In the genomic region with DNA sequence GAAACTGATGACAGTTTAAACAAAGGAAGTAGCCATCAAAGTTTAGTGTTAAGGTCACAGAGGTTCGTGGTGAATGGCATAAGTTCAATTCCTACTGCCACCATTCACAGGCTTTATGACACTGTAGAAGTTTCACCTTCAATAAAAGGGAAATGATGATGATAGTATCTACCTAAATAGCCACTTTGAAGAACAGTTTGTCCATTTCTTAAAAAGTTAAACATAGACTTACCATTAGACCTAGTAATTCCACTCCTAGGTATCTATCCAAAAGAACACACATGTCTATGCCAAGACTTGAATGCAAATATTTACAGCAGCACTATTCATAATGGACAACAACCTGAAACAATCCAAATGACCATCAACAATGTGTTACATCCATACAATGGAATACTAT, we compare ENCODE assay signal across 34 cellular contexts. TPM values are rescaled to one million over a fixed set of nuclear protein-coding genes. Genes with fewer than 3 reads are reported as not detected.
DNase-seq lines count a peak whose midpoint lies in the region; ATAC-seq, FAIRE-seq and TF ChIP-seq lines count a peak whose summit lies in the region.
"Had no signal": no experiment of that assay in that cellular context is flagged by ENCODE, and none has a peak within 500 bp of the region (broad histone marks: within the 10 kb centered on the region; RNA-seq: fewer than 3 reads in every experiment).

No MANE protein-coding gene starts in this region.

- TF ChIP-seq EP300 in HepG2 (IDR thresholded peaks at IDR 0.05; ENCODE audit: low read depth in 2 of 2, low read length in 2 of 2) (no peak), HepG2 (CRISPR knock-in tag; IDR thresholded peaks at IDR 0.05; ENCODE audit: borderline replicate concordance) (no peak), transverse colon (IDR thresholded peaks at IDR 0.05; ENCODE audit: low read depth) (no peak)

- H3K9me3 ChIP-seq in HepG2 (ENCODE audit: low read length) (no peaks in the 10 kb centered on the region), right lobe of liver (no peaks in the 10 kb centered on the region), transverse colon (no peaks in the 10 kb centered on the region)
- H3K9me3 ChIP-seq: adrenal gland, pancreas, SJSA1, testis had no signal

- peak overlapping the region; percentile 79 for H3K27ac Mint-ChIP-seq in activated CD4-positive, alpha-beta T cell treated with anti-CD3 and anti-CD28 coated beads for 36 hours
- H3K27ac Mint-ChIP-seq in activated T-helper 1 cell treated with anti-CD3 and anti-CD28 coated beads, Interleukin-12 subunit alpha, Interleukin-12 subunit beta, Interleukin-2, Interleukin-4 antibody, amounts not matched to agents 30 ng/mL and 10 ng/mL and 1 ng/mL, durations not matched to agents 14 hours and 24 hours and 36 hours, result peak overlapping the region; percentile 81
- H3K27ac Mint-ChIP-seq: endodermal cell, GM23338 had no signal

- 0 out of 2 replicates have a peak overlapping the region, but pooled peaks have one; percentile 30 for H3K4me2 ChIP-seq in HepG2 (ENCODE audit: low read depth, low read length)
- H3K4me2 ChIP-seq: GM23338 had no signal

- POLR2A ChIA-PET in activated CD4-positive, alpha-beta T cell treated with anti-CD3 and anti-CD28 coated beads for 36 hours (lab: Charles Lee), result interaction anchor here (1.2 kb wide), 1 partner anchor 19 kb away, joined by 7 read pairs; a partner anchor contains a TSS
- POLR2A ChIA-PET in HepG2 (lab: Yijun Ruan, JAX), result interaction anchor here (1.2 to 2.0 kb wide), 2 partner anchors 19 kb away, joined by 7 read pairs; a partner anchor contains a TSS

- H3K36me3 ChIP-seq in HepG2 (replicated peaks in 1 of 2; ENCODE audit: control insufficient read depth in 1 of 2, insufficient read depth in 2 of 2, low read length in 2 of 2), result no peaks in the 10 kb centered on the region
- no peaks in the 10 kb centered on the region for H3K36me3 ChIP-seq in right lobe of liver
- H3K36me3 ChIP-seq in transverse colon, result no peaks in the 10 kb centered on the region
- H3K36me3 ChIP-seq: adrenal gland, MG63, pancreas, SJSA1 had no signal

- CTCF ChIA-PET in activated CD4-positive, alpha-beta T cell treated with anti-CD3 and anti-CD28 coated beads for 36 hours (lab: Charles Lee), result interaction anchor here (1.2 to 6.5 kb wide), 5 partner anchors 16 to 61 kb away, joined by 3 to 182 read pairs (median 8); no protein-coding TSS in a partner anchor
- CTCF ChIA-PET in HepG2 (lab: Yijun Ruan, JAX; ENCODE audit: low intra/inter-chr PET ratio, low total read pairs), result no interaction called here

- H3K4me1 ChIP-seq in HepG2 (ENCODE audit: insufficient read depth, low read length), result peaks cover 38% of the 10 kb centered on the region
- peaks cover 0 to 49% (median 8%) of the 10 kb centered on the region in 4 donors for H3K4me1 ChIP-seq in right lobe of liver
- H3K4me1 ChIP-seq in transverse colon, result peaks cover 0 to 48% (median 18%) of the 10 kb centered on the region in 4 donors
- H3K4me1 ChIP-seq: pancreas, testis had no signal

- H2AFZ ChIP-seq in HepG2 (ENCODE audit: low read length), result no peak overlapping the region
- H2AFZ ChIP-seq: GM23338 had no signal

- H3K4me3 Mint-ChIP-seq in activated CD4-positive, alpha-beta T cell treated with anti-CD3 and anti-CD28 coated beads for 36 hours, result no peak overlapping the region
- H3K4me3 Mint-ChIP-seq in activated T-helper 1 cell treated with anti-CD3 and anti-CD28 coated beads, Interleukin-12 subunit alpha, Interleukin-12 subunit beta, Interleukin-2, Interleukin-4 antibody, amounts not matched to agents 30 ng/mL and 10 ng/mL and 1 ng/mL, durations not matched to agents 14 hours and 24 hours and 36 hours, result peak overlapping the region; percentile 31
- H3K4me3 Mint-ChIP-seq: central memory CD8-positive, alpha-beta T cell; endodermal cell; GM23338; neural crest cell had no signal

- peaks cover 58% of the 10 kb centered on the region for H3K4me1 Mint-ChIP-seq in activated CD4-positive, alpha-beta T cell treated with anti-CD3 and anti-CD28 coated beads for 36 hours
- peaks cover 88% of the 10 kb centered on the region for H3K4me1 Mint-ChIP-seq in activated T-helper 1 cell treated with anti-CD3 and anti-CD28 coated beads, Interleukin-12 subunit alpha, Interleukin-12 subunit beta, Interleukin-2, Interleukin-4 antibody, amounts not matched to agents 30 ng/mL and 10 ng/mL and 1 ng/mL, durations not matched to agents 14 hours and 24 hours and 36 hours (ENCODE audit: low read depth)
- H3K4me1 Mint-ChIP-seq: GM23338 had no signal

- TF ChIP-seq RAD21 in HepG2 (CRISPR knock-in tag; IDR thresholded peaks at IDR 0.05), result no peak

- H3K27me3 ChIP-seq in HepG2 (ENCODE audit: control insufficient read depth in 1 of 2, insufficient read depth in 2 of 2, low read length in 2 of 2), result no peaks in the 10 kb centered on the region
- no peaks in the 10 kb centered on the region for H3K27me3 ChIP-seq in right lobe of liver
- no peaks in the 10 kb centered on the region for H3K27me3 ChIP-seq in transverse colon
- H3K27me3 ChIP-seq: adrenal gland, MG63, pancreas, testis had no signal

- no peak for TF ChIP-seq POLR2A in HepG2 (IDR thresholded peaks at IDR 0.05; ENCODE audit: insufficient read depth in 1 of 2, low read depth in 2 of 2, low read length in 2 of 2)
- no peak for TF ChIP-seq POLR2A in right lobe of liver (IDR thresholded peaks at IDR 0.05)
- TF ChIP-seq POLR2A in transverse colon (IDR thresholded peaks at IDR 0.05), result no peak

- H3K4me3 ChIP-seq in HepG2 (replicated peaks in 1 of 3; ENCODE audit: insufficient read depth in 1 of 3, low read depth in 2 of 3, low read length in 3 of 3) (no peak overlapping the region), right lobe of liver (no peak overlapping the region), transverse colon (no peak overlapping the region)
- H3K4me3 ChIP-seq: adrenal gland, GM23338, K562, MG63, pancreas, SJSA1, testis had no signal

- H3K27ac ChIP-seq in HepG2 (ENCODE audit: extremely low read length, insufficient read depth, low read length) (no peak overlapping the region), right lobe of liver (peak overlapping the region in 1 of 3 donors; percentile 34), transverse colon (peak overlapping the region; percentile 49 to 65 (median 61))
- H3K27ac ChIP-seq: adrenal gland, pancreas, SJSA1, testis had no signal

- intact Hi-C loops in activated CD4-positive, alpha-beta T cell treated with anti-CD3 and anti-CD28 coated beads for 36 hours (cut with DNase I, micrococcal nuclease), result loop anchor here in 1 of 2 experiments (1.0 to 5.0 kb wide), 5 partner anchors 34 to 263 kb away; a partner anchor contains a TSS
- intact Hi-C loops in HepG2 (cut with micrococcal nuclease; ENCODE audit: unreplicated experiment) (no loop called here), right lobe of liver (cut with DNase I) (loop anchor here (5.0 to 10.0 kb wide), 2 partner anchors 50 to 63 kb away; no protein-coding TSS in a partner anchor), transverse colon (cut with DNase I; ENCODE audit: low total_unique reads) (loop anchor here (5.0 kb wide), 1 partner anchor 63 kb away; no protein-coding TSS in a partner anchor)
- intact Hi-C loops in activated T-helper 1 cell treated with anti-CD3 and anti-CD28 coated beads, Interleukin-12 subunit alpha, Interleukin-12 subunit beta, Interleukin-2, Interleukin-4 antibody, amounts not matched to agents 30 ng/mL and 10 ng/mL and 1 ng/mL, durations not matched to agents 14 hours and 24 hours and 36 hours (cut with micrococcal nuclease), result loop anchor here (2.0 kb wide), 1 partner anchor 14 kb away; no protein-coding TSS in a partner anchor

- H3K27me3 Mint-ChIP-seq in activated CD4-positive, alpha-beta T cell treated with anti-CD3 and anti-CD28 coated beads for 36 hours, result no peaks in the 10 kb centered on the region
- H3K27me3 Mint-ChIP-seq in activated T-helper 1 cell treated with anti-CD3 and anti-CD28 coated beads, Interleukin-12 subunit alpha, Interleukin-12 subunit beta, Interleukin-2, Interleukin-4 antibody, amounts not matched to agents 30 ng/mL and 10 ng/mL and 1 ng/mL, durations not matched to agents 14 hours and 24 hours and 36 hours (ENCODE audit: insufficient read depth), result no peaks in the 10 kb centered on the region

- H3K9ac ChIP-seq in HepG2 (ENCODE audit: insufficient read depth, low read depth, low read length), result no peak overlapping the region

- peaks cover 8% of the 10 kb centered on the region for H3K36me3 Mint-ChIP-seq in activated CD4-positive, alpha-beta T cell treated with anti-CD3 and anti-CD28 coated beads for 36 hours (ENCODE audit: low read depth)
- peaks cover 17% of the 10 kb centered on the region for H3K36me3 Mint-ChIP-seq in activated T-helper 1 cell treated with anti-CD3 and anti-CD28 coated beads, Interleukin-12 subunit alpha, Interleukin-12 subunit beta, Interleukin-2, Interleukin-4 antibody, amounts not matched to agents 30 ng/mL and 10 ng/mL and 1 ng/mL, durations not matched to agents 14 hours and 24 hours and 36 hours (ENCODE audit: low read depth)

- DNase-seq in activated CD4-positive, alpha-beta T cell treated with anti-CD3 and anti-CD28 coated beads for 36 hours, result no peak
- DNase-seq in activated CD4-positive, alpha-beta T cell treated with anti-CD3 and anti-CD28 coated beads for 48 hours, result no peak
- no peak for DNase-seq in HepG2 (ENCODE audit: low spot score)
- DNase-seq in right lobe of liver, result no peak
- DNase-seq in activated T-helper 1 cell treated with anti-CD3 and anti-CD28 coated beads, Interleukin-12 subunit alpha, Interleukin-12 subunit beta, Interleukin-2, Interleukin-4 antibody, amounts not matched to agents 30 ng/mL and 10 ng/mL and 1 ng/mL, durations not matched to agents 14 hours and 24 hours and 36 hours (ENCODE audit: low spot score), result no peak
- DNase-seq in transverse colon, result no peak
- DNase-seq in stimulated activated CD4-positive, alpha-beta T cell treated with anti-CD3 and anti-CD28 coated beads, Interleukin-2, amount 100 ng/mL, for 24 hours, result no peak
- DNase-seq: adrenal gland; endodermal cell; mammary epithelial cell; MG63; NCI-H1105 treated with DMSO at 0.1 percent for 48 hours; NCI-H2171 treated with DMSO at 0.1 percent for 48 hours; NCI-H510A; pancreas; stimulated activated naive CD8-positive, alpha-beta T cell treated with anti-CD3 and anti-CD28 coated beads, Interleukin-15, Interleukin-2, amounts not matched to agents 100 U/mL and 50 U/mL, for 24 hours; testis had no signal

- H3K9me3 Mint-ChIP-seq in activated CD4-positive, alpha-beta T cell treated with anti-CD3 and anti-CD28 coated beads for 36 hours (ENCODE audit: low read depth), result peaks cover 6% of the 10 kb centered on the region
- H3K9me3 Mint-ChIP-seq in activated T-helper 1 cell treated with anti-CD3 and anti-CD28 coated beads, Interleukin-12 subunit alpha, Interleukin-12 subunit beta, Interleukin-2, Interleukin-4 antibody, amounts not matched to agents 30 ng/mL and 10 ng/mL and 1 ng/mL, durations not matched to agents 14 hours and 24 hours and 36 hours, result peaks cover 12% of the 10 kb centered on the region
- H3K9me3 Mint-ChIP-seq: endodermal cell, GM23338, neural crest cell had no signal

- 4% methylated on average over 1 of the region's 1 CpG for WGBS in HepG2 (ENCODE audit: low lambda C conversion rate)
- WGBS in right lobe of liver (ENCODE audit: insufficient coverage, low coverage, low lambda C conversion rate, missing lambda C conversion rate), result 5% methylated on average over 1 of the region's 1 CpG
- 25 to 42% methylated on average over 1 of the region's 1 CpG for WGBS in transverse colon (ENCODE audit: low coverage in 1 of 2), 2 donors

- in situ Hi-C loops in HepG2 (cut with HindIII; ENCODE audit: extremely low pct_ligation_motif_present, low pct_unique_long_range_greater_than_20kb), result loop anchor here (5.0 kb wide), 1 partner anchor 58 kb away; no protein-coding TSS in a partner anchor
- in situ Hi-C loops in transverse colon (cut with MboI; ENCODE audit: low pct_ligation_motif_present in 1 of 4, low pct_unique_long_range_greater_than_20kb in 1 of 4, low sequenced_read_pairs in 3 of 4), result loop anchor here in 3 of 4 donors (5.0 to 10.0 kb wide), 4 partner anchors 58 to 170 kb away; a partner anchor contains a TSS

- H3K79me2 ChIP-seq in HepG2 (ENCODE audit: insufficient read depth, low read length), result no peaks in the 10 kb centered on the region

- TF ChIP-seq CTCF in HepG2 (CRISPR knock-in tag; IDR thresholded peaks at IDR 0.05), result no peak
- no peak for TF ChIP-seq CTCF in right lobe of liver (IDR thresholded peaks at IDR 0.05)
- no peak for TF ChIP-seq CTCF in transverse colon (IDR thresholded peaks at IDR 0.05)

- no peaks in the 10 kb centered on the region for H4K20me1 ChIP-seq in HepG2 (ENCODE audit: insufficient read depth, low read length)

- no peak for ATAC-seq in activated CD4-positive, alpha-beta T cell treated with anti-CD3 and anti-CD28 coated beads for 36 hours
- ATAC-seq in HepG2 (no peak), right lobe of liver (no peak), HG03139 (IDR thresholded peaks at IDR 0.05; ENCODE audit: unreplicated experiment) (no peak)
- ATAC-seq: GM23338; pancreas; stimulated activated naive CD8-positive, alpha-beta T cell treated with anti-CD3 and anti-CD28 coated beads, Interleukin-15, Interleukin-2, amounts not matched to agents 100 U/mL and 50 U/mL, for 24 hours had no signal

- BruUV-seq in HepG2 (replicated peaks; lab: Mats Ljungman, UMichigan), result no TSS peak

- no peak for FAIRE-seq in HepG2 (lab: Jason Lieb, UNC)
- FAIRE-seq: A204.1, D721Med, HTR-8/SVneo, K562, pancreas, TTC549, urothelium cell line had no signal

RNA-seq across cellular contexts. Expression of a gene that starts 18.9 kb away (rescaled TPM):
- 100 to 1,000 TPM; 176 to 219 TPM for total RNA-seq in activated CD4-positive, alpha-beta T cell treated with anti-CD3 and anti-CD28 coated beads for 36 hours
- 31.5 and 64.6 TPM in 2 replicates for total RNA-seq in HepG2 (2016; rRNA removed; fragmentation: Illumina TruSeq; extraction: Trizol)
- 20.3 and 21.6 TPM in 2 replicates for total RNA-seq in HepG2 (2016; cell fraction: cytosol; rRNA removed; fragmentation: Illumina TruSeq; extraction: Trizol; ENCODE audit: low read depth)
- total RNA-seq in HepG2 (2016; cell fraction: insoluble cytoplasmic fraction; rRNA removed; fragmentation: Illumina TruSeq; extraction: Trizol), result 34.2 and 66.6 TPM in 2 replicates
- 21.6 and 25.7 TPM in 2 replicates for total RNA-seq in HepG2 (2016; cell fraction: membrane; rRNA removed; fragmentation: Illumina TruSeq; extraction: Trizol)
- 76.0 and 84.9 TPM in 2 replicates for total RNA-seq in HepG2 (2016; cell fraction: nucleus; rRNA removed; fragmentation: Illumina TruSeq; extraction: Trizol)
- polyA plus RNA-seq in HepG2 (2011; rRNA removed), result 92.1 and 96.2 TPM in 2 replicates
- polyA plus RNA-seq in HepG2 (2011; cell fraction: cytosol; rRNA removed), result 77.4 and 78.9 TPM in 2 replicates
- 175 and 195 TPM in 2 replicates for polyA plus RNA-seq in HepG2 (2011; cell fraction: nucleus; rRNA removed)
- 62.6 and 63.0 TPM in 2 replicates for polyA plus RNA-seq in HepG2 (2012)
- 23.7 and 26.3 TPM in 2 replicates for polyA plus RNA-seq in HepG2 (2016; cell fraction: cytosol; fragmentation: Illumina TruSeq; extraction: Trizol; ENCODE audit: low read depth)
- polyA plus RNA-seq in HepG2 (2016; cell fraction: insoluble cytoplasmic fraction; fragmentation: Illumina TruSeq; extraction: Trizol; ENCODE audit: low read depth), result 46.1 and 48.6 TPM in 2 replicates
- 24.7 and 25.7 TPM in 2 replicates for polyA plus RNA-seq in HepG2 (2016; cell fraction: membrane; fragmentation: Illumina TruSeq; extraction: Trizol; ENCODE audit: low read depth)
- 199 and 221 TPM in 2 replicates for polyA plus RNA-seq in HepG2 (2016; cell fraction: nucleus; fragmentation: Illumina TruSeq; extraction: Trizol; ENCODE audit: insufficient read depth, low read depth)
- 43.6 and 115 TPM in 2 replicates for polyA minus RNA-seq in HepG2 (2011; rRNA and poly(A)+ RNA removed; ENCODE audit: low replicate concordance)
- 25.3 TPM in 2 replicates for polyA minus RNA-seq in HepG2 (2011; cell fraction: cytosol; rRNA and poly(A)+ RNA removed)
- polyA minus RNA-seq in HepG2 (2011; cell fraction: nucleus; rRNA and poly(A)+ RNA removed), result 32.3 and 47.2 TPM in 2 replicates
- total RNA-seq in right lobe of liver, result 100 to 1,000 TPM; 209 to 315 (median 257) TPM
- 134 and 135 TPM in 2 replicates for total RNA-seq in activated T-helper 1 cell treated with anti-CD3 and anti-CD28 coated beads, Interleukin-12 subunit alpha, Interleukin-12 subunit beta, Interleukin-2, Interleukin-4 antibody, amounts not matched to agents 30 ng/mL and 10 ng/mL and 1 ng/mL, durations not matched to agents 14 hours and 24 hours and 36 hours
- total RNA-seq in transverse colon, result 100 to 1,000 TPM; 333 to 472 (median 376) TPM

RNA-seq across cellular contexts. Expression of a gene that starts 22.5 kb away (rescaled TPM):
- total RNA-seq in activated CD4-positive, alpha-beta T cell treated with anti-CD3 and anti-CD28 coated beads for 36 hours, result not detected
- not detected in 2 replicates for total RNA-seq in HepG2 (2016; rRNA removed; fragmentation: Illumina TruSeq; extraction: Trizol)
- total RNA-seq in HepG2 (2016; cell fraction: cytosol; rRNA removed; fragmentation: Illumina TruSeq; extraction: Trizol; ENCODE audit: low read depth), result not detected in 2 replicates
- total RNA-seq in HepG2 (2016; cell fraction: insoluble cytoplasmic fraction; rRNA removed; fragmentation: Illumina TruSeq; extraction: Trizol), result not detected in 2 replicates
- not detected in 2 replicates for total RNA-seq in HepG2 (2016; cell fraction: membrane; rRNA removed; fragmentation: Illumina TruSeq; extraction: Trizol)
- total RNA-seq in HepG2 (2016; cell fraction: nucleus; rRNA removed; fragmentation: Illumina TruSeq; extraction: Trizol), result not detected in 2 replicates
- polyA plus RNA-seq in HepG2 (2011; rRNA removed), result not detected in 2 replicates
- polyA plus RNA-seq in HepG2 (2011; cell fraction: cytosol; rRNA removed), result not detected in 2 replicates
- polyA plus RNA-seq in HepG2 (2011; cell fraction: nucleus; rRNA removed), result not detected in 2 replicates
- not detected in 2 replicates for polyA plus RNA-seq in HepG2 (2012)
- not detected in 2 replicates for polyA plus RNA-seq in HepG2 (2016; cell fraction: cytosol; fragmentation: Illumina TruSeq; extraction: Trizol; ENCODE audit: low read depth)
- polyA plus RNA-seq in HepG2 (2016; cell fraction: insoluble cytoplasmic fraction; fragmentation: Illumina TruSeq; extraction: Trizol; ENCODE audit: low read depth), result not detected in 2 replicates
- polyA plus RNA-seq in HepG2 (2016; cell fraction: membrane; fragmentation: Illumina TruSeq; extraction: Trizol; ENCODE audit: low read depth), result not detected in 2 replicates
- polyA plus RNA-seq in HepG2 (2016; cell fraction: nucleus; fragmentation: Illumina TruSeq; extraction: Trizol; ENCODE audit: insufficient read depth, low read depth), result not detected in 2 replicates
- not detected in 2 replicates for polyA minus RNA-seq in HepG2 (2011; rRNA and poly(A)+ RNA removed; ENCODE audit: low replicate concordance)
- not detected in 2 replicates for polyA minus RNA-seq in HepG2 (2011; cell fraction: cytosol; rRNA and poly(A)+ RNA removed)
- not detected in 2 replicates for polyA minus RNA-seq in HepG2 (2011; cell fraction: nucleus; rRNA and poly(A)+ RNA removed)
- total RNA-seq in right lobe of liver, result not detected
- not detected in 2 replicates for total RNA-seq in activated T-helper 1 cell treated with anti-CD3 and anti-CD28 coated beads, Interleukin-12 subunit alpha, Interleukin-12 subunit beta, Interleukin-2, Interleukin-4 antibody, amounts not matched to agents 30 ng/mL and 10 ng/mL and 1 ng/mL, durations not matched to agents 14 hours and 24 hours and 36 hours
- not detected for total RNA-seq in transverse colon
- total RNA-seq: adrenal gland, Daoy, dermis blood vessel endothelial cell, endodermal cell, GM23338, K562, mammary epithelial cell, mucosa of gallbladder, neural crest cell, pancreas, RPMI7951, SJSA1, testis had no signal
- polyA plus RNA-seq: adrenal gland, esophagus, GM23338, K562, mammary epithelial cell, pancreas, small intestine had no signal

RNA-seq across cellular contexts. Expression of a gene that starts 40.4 kb away (rescaled TPM):
- 1 to 10 TPM; 1.2 to 2.3 TPM for total RNA-seq in activated CD4-positive, alpha-beta T cell treated with anti-CD3 and anti-CD28 coated beads for 36 hours
- total RNA-seq in HepG2 (2016; rRNA removed; fragmentation: Illumina TruSeq; extraction: Trizol), result 7.8 and 7.9 TPM in 2 replicates
- 3.6 and 5.1 TPM in 2 replicates for total RNA-seq in HepG2 (2016; cell fraction: cytosol; rRNA removed; fragmentation: Illumina TruSeq; extraction: Trizol; ENCODE audit: low read depth)
- total RNA-seq in HepG2 (2016; cell fraction: insoluble cytoplasmic fraction; rRNA removed; fragmentation: Illumina TruSeq; extraction: Trizol), result 6.2 and 7.5 TPM in 2 replicates
- 5.7 and 6.4 TPM in 2 replicates for total RNA-seq in HepG2 (2016; cell fraction: membrane; rRNA removed; fragmentation: Illumina TruSeq; extraction: Trizol)
- total RNA-seq in HepG2 (2016; cell fraction: nucleus; rRNA removed; fragmentation: Illumina TruSeq; extraction: Trizol), result 7.4 and 8.1 TPM in 2 replicates
- polyA plus RNA-seq in HepG2 (2011; rRNA removed), result 13.8 and 14.0 TPM in 2 replicates
- 15.4 and 16.1 TPM in 2 replicates for polyA plus RNA-seq in HepG2 (2011; cell fraction: cytosol; rRNA removed)
- 9.9 and 14.3 TPM in 2 replicates for polyA plus RNA-seq in HepG2 (2011; cell fraction: nucleus; rRNA removed)
- polyA plus RNA-seq in HepG2 (2012), result 4.0 and 13.4 TPM in 2 replicates
- 2.7 and 4.4 TPM in 2 replicates for polyA plus RNA-seq in HepG2 (2016; cell fraction: cytosol; fragmentation: Illumina TruSeq; extraction: Trizol; ENCODE audit: low read depth)
- polyA plus RNA-seq in HepG2 (2016; cell fraction: insoluble cytoplasmic fraction; fragmentation: Illumina TruSeq; extraction: Trizol; ENCODE audit: low read depth), result 7.7 and 9.4 TPM in 2 replicates
- polyA plus RNA-seq in HepG2 (2016; cell fraction: membrane; fragmentation: Illumina TruSeq; extraction: Trizol; ENCODE audit: low read depth), result 6.6 and 7.0 TPM in 2 replicates
- 8.5 and 10.4 TPM in 2 replicates for polyA plus RNA-seq in HepG2 (2016; cell fraction: nucleus; fragmentation: Illumina TruSeq; extraction: Trizol; ENCODE audit: insufficient read depth, low read depth)
- polyA minus RNA-seq in HepG2 (2011; rRNA and poly(A)+ RNA removed; ENCODE audit: low replicate concordance), result 7.2 and 31.8 TPM in 2 replicates
- polyA minus RNA-seq in HepG2 (2011; cell fraction: cytosol; rRNA and poly(A)+ RNA removed), result 4.9 and 5.5 TPM in 2 replicates
- 6.5 and 9.0 TPM in 2 replicates for polyA minus RNA-seq in HepG2 (2011; cell fraction: nucleus; rRNA and poly(A)+ RNA removed)
- 10 to 100 TPM in 5 of 6 experiments, 1 to 10 TPM in 1; 7.0 to 20.8 (median 14.8) TPM for total RNA-seq in right lobe of liver
- 0.73 TPM in 1 of 2 replicates, not detected in the other for total RNA-seq in activated T-helper 1 cell treated with anti-CD3 and anti-CD28 coated beads, Interleukin-12 subunit alpha, Interleukin-12 subunit beta, Interleukin-2, Interleukin-4 antibody, amounts not matched to agents 30 ng/mL and 10 ng/mL and 1 ng/mL, durations not matched to agents 14 hours and 24 hours and 36 hours
- total RNA-seq in transverse colon, result 100 to 1,000 TPM in 1 of 4 donors, 10 to 100 TPM in 3; 46.4 to 127 (median 52.2) TPM
- total RNA-seq: Daoy, RPMI7951, SJSA1 had no signal

RNA-seq across cellular contexts. Expression of a gene that starts 43.8 kb away (rescaled TPM):
- 100 to 1,000 TPM in 1 of 2 experiments, 10 to 100 TPM in 1; 91.1 to 106 TPM for total RNA-seq in activated CD4-positive, alpha-beta T cell treated with anti-CD3 and anti-CD28 coated beads for 36 hours
- total RNA-seq in HepG2 (2016; rRNA removed; fragmentation: Illumina TruSeq; extraction: Trizol) (13.7 and 21.2 TPM in 2 replicates), right lobe of liver (1 to 10 TPM; 5.3 to 8.7 (median 6.7) TPM), transverse colon (10 to 100 TPM; 13.5 to 38.9 (median 17.6) TPM)
- total RNA-seq in HepG2 (2016; cell fraction: cytosol; rRNA removed; fragmentation: Illumina TruSeq; extraction: Trizol; ENCODE audit: low read depth), result 2.6 and 5.7 TPM in 2 replicates
- 13.6 and 24.5 TPM in 2 replicates for total RNA-seq in HepG2 (2016; cell fraction: insoluble cytoplasmic fraction; rRNA removed; fragmentation: Illumina TruSeq; extraction: Trizol)
- total RNA-seq in HepG2 (2016; cell fraction: membrane; rRNA removed; fragmentation: Illumina TruSeq; extraction: Trizol), result 6.8 and 7.8 TPM in 2 replicates
- total RNA-seq in HepG2 (2016; cell fraction: nucleus; rRNA removed; fragmentation: Illumina TruSeq; extraction: Trizol), result 18.2 and 18.9 TPM in 2 replicates
- polyA plus RNA-seq in HepG2 (2011; rRNA removed), result 9.0 and 10.2 TPM in 2 replicates
- 5.0 and 6.7 TPM in 2 replicates for polyA plus RNA-seq in HepG2 (2011; cell fraction: cytosol; rRNA removed)
- polyA plus RNA-seq in HepG2 (2011; cell fraction: nucleus; rRNA removed), result 17.0 and 18.3 TPM in 2 replicates
- polyA plus RNA-seq in HepG2 (2012), result 6.2 and 7.5 TPM in 2 replicates
- polyA plus RNA-seq in HepG2 (2016; cell fraction: cytosol; fragmentation: Illumina TruSeq; extraction: Trizol; ENCODE audit: low read depth), result 1.1 and 1.3 TPM in 2 replicates
- polyA plus RNA-seq in HepG2 (2016; cell fraction: insoluble cytoplasmic fraction; fragmentation: Illumina TruSeq; extraction: Trizol; ENCODE audit: low read depth), result 15.7 and 18.6 TPM in 2 replicates
- 4.5 and 4.8 TPM in 2 replicates for polyA plus RNA-seq in HepG2 (2016; cell fraction: membrane; fragmentation: Illumina TruSeq; extraction: Trizol; ENCODE audit: low read depth)
- 28.4 and 33.3 TPM in 2 replicates for polyA plus RNA-seq in HepG2 (2016; cell fraction: nucleus; fragmentation: Illumina TruSeq; extraction: Trizol; ENCODE audit: insufficient read depth, low read depth)
- 40.0 and 127 TPM in 2 replicates for polyA minus RNA-seq in HepG2 (2011; rRNA and poly(A)+ RNA removed; ENCODE audit: low replicate concordance)
- polyA minus RNA-seq in HepG2 (2011; cell fraction: cytosol; rRNA and poly(A)+ RNA removed), result 9.3 and 18.6 TPM in 2 replicates
- 23.6 and 23.9 TPM in 2 replicates for polyA minus RNA-seq in HepG2 (2011; cell fraction: nucleus; rRNA and poly(A)+ RNA removed)
- 107 and 110 TPM in 2 replicates for total RNA-seq in activated T-helper 1 cell treated with anti-CD3 and anti-CD28 coated beads, Interleukin-12 subunit alpha, Interleukin-12 subunit beta, Interleukin-2, Interleukin-4 antibody, amounts not matched to agents 30 ng/mL and 10 ng/mL and 1 ng/mL, durations not matched to agents 14 hours and 24 hours and 36 hours
